15 cellular contexts compared by ENCODE assay signal in the genomic region with DNA sequence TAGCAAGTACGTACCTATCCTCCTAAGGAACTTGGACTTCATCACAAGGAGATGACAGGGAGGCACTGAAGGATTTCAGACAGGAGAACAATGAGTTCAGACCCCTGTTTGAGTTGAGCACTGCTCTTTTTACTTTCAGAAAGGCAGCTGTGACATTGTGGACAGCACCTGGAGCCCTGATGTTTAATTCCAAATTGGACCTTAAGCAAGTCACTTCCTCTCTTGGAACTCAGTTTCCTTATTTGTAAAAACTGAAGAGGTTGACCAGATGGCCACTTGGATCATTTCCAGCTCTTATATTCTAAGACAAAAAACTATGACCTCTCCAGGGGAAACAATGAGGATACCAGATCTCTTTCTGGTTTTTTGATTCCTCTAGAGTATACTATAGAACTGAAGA. TPM values are rescaled to one million over a fixed set of nuclear protein-coding genes. Genes with fewer than 3 reads are reported as not detected.
A peak's percentile ranks its signal among the peaks of the same experiment; 100 is the strongest.
DNase-seq lines count a peak whose midpoint lies in the region; ATAC-seq, FAIRE-seq and TF ChIP-seq lines count a peak whose summit lies in the region.
"Had no signal": no experiment of that assay in that cellular context is flagged by ENCODE, and none has a peak within 500 bp of the region (broad histone marks: within the 10 kb centered on the region; RNA-seq: fewer than 3 reads in every experiment).

No MANE protein-coding gene starts in this region.

- peaks cover 0 to 1% of the 10 kb centered on the region in 2 experiments; a peak in 1 of 5 replicates for H3K36me3 ChIP-seq in HepG2 (replicated peaks in 1 of 2; ENCODE audit: control insufficient read depth in 1 of 2, insufficient read depth in 2 of 2, low read length in 2 of 2)
- H3K36me3 ChIP-seq in right lobe of liver: no peaks in the 10 kb centered on the region
- H3K36me3 ChIP-seq in Panc1 (ENCODE audit: control insufficient read depth, insufficient read depth, low read length): no peaks in the 10 kb centered on the region
- H3K36me3 ChIP-seq in neural progenitor cell: no peaks in the 10 kb centered on the region

- ATAC-seq in HepG2 (no peak), right lobe of liver (no peak), Panc1 (no peak), HG02938 (IDR thresholded peaks at IDR 0.05; ENCODE audit: unreplicated experiment) (no peak)
- no peak for ATAC-seq in activated naive CD8-positive, alpha-beta T cell treated with anti-CD3 and anti-CD28 coated beads, Interleukin-2, amount 50 U/mL, for 24 hours

- FAIRE-seq in HepG2 (lab: Jason Lieb, UNC): no peak
- FAIRE-seq: HTR-8/SVneo had no signal

- H3K9me3 ChIP-seq in HepG2 (ENCODE audit: low read length) (no peaks in the 10 kb centered on the region), right lobe of liver (no peaks in the 10 kb centered on the region), Panc1 (ENCODE audit: control insufficient read depth, insufficient read depth, low read depth, low read length) (no peaks in the 10 kb centered on the region), neural progenitor cell (ENCODE audit: low read depth) (no peaks in the 10 kb centered on the region)

- H3K27me3 ChIP-seq in HepG2 (ENCODE audit: control insufficient read depth in 1 of 2, insufficient read depth in 2 of 2, low read length in 2 of 2): no peaks in the 10 kb centered on the region
- H3K27me3 ChIP-seq in right lobe of liver: no peaks in the 10 kb centered on the region
- no peaks in the 10 kb centered on the region for H3K27me3 ChIP-seq in Panc1 (ENCODE audit: control insufficient read depth, insufficient read depth, low read length)
- peaks cover 38% of the 10 kb centered on the region for H3K27me3 ChIP-seq in neural progenitor cell

- peak; percentile 6 for DNase-seq in NCI-H510A treated with DMSO at 0.1 percent for 48 hours (lab: John Stamatoyannopoulos, UW)
- no peak for DNase-seq in NCI-H510A (lab: John Stamatoyannopoulos, UW)
- no peak for DNase-seq in HepG2 (ENCODE audit: low spot score)
- DNase-seq in right lobe of liver: no peak
- no peak for DNase-seq in Panc1 (ENCODE audit: low read depth, low spot score)
- DNase-seq in neural progenitor cell (ENCODE audit: low spot score): no peak
- no peak for DNase-seq in activated naive CD8-positive, alpha-beta T cell treated with anti-CD3 and anti-CD28 coated beads, Interleukin-2, amount 50 U/mL, for 24 hours
- DNase-seq: CD4-positive, CD25-positive, alpha-beta regulatory T cell; DMS53; GF-D8; H7 had no signal

- TF ChIP-seq POLR2A in HepG2 (IDR thresholded peaks at IDR 0.05; ENCODE audit: insufficient read depth in 1 of 2, low read depth in 2 of 2, low read length in 2 of 2) (no peak), right lobe of liver (IDR thresholded peaks at IDR 0.05) (no peak)

- H3K4me3 ChIP-seq in HepG2 (replicated peaks in 1 of 3; ENCODE audit: insufficient read depth in 1 of 3, low read depth in 2 of 3, low read length in 3 of 3) (no peak overlapping the region), right lobe of liver (no peak overlapping the region), Panc1 (ENCODE audit: low read depth in 2 of 2, low read length in 2 of 2) (no peak overlapping the region), neural progenitor cell (no peak overlapping the region)

- no peaks in the 10 kb centered on the region for H3K36me3 Mint-ChIP-seq in neural progenitor cell
- no peaks in the 10 kb centered on the region for H3K36me3 Mint-ChIP-seq in activated naive CD8-positive, alpha-beta T cell treated with anti-CD3 and anti-CD28 coated beads, Interleukin-2, amount 50 U/mL, for 24 hours (ENCODE audit: low read depth)
- H3K36me3 Mint-ChIP-seq: CD4-positive, CD25-positive, alpha-beta regulatory T cell; IgD-negative memory B cell had no signal

- H3K9ac ChIP-seq in HepG2 (ENCODE audit: insufficient read depth, low read depth, low read length) (no peak overlapping the region), neural progenitor cell (no peak overlapping the region)

- BruUV-seq in HepG2 (replicated peaks; lab: Mats Ljungman, UMichigan): no TSS peak
- BruUV-seq in Panc1 (replicated peaks; lab: Mats Ljungman, UMichigan): no TSS peak

- H3K27ac ChIP-seq in HepG2 (ENCODE audit: extremely low read length, insufficient read depth, low read length): peak overlapping the region; percentile 49
- no peak overlapping the region for H3K27ac ChIP-seq in right lobe of liver
- peak overlapping the region; percentile 51 for H3K27ac ChIP-seq in Panc1 (ENCODE audit: low read length)
- no peak overlapping the region for H3K27ac ChIP-seq in neural progenitor cell
- H3K27ac ChIP-seq: 22Rv1 had no signal

- no peak overlapping the region for H3K27ac Mint-ChIP-seq in neural progenitor cell
- H3K27ac Mint-ChIP-seq in activated naive CD8-positive, alpha-beta T cell treated with anti-CD3 and anti-CD28 coated beads, Interleukin-2, amount 50 U/mL, for 24 hours: no peak overlapping the region
- H3K27ac Mint-ChIP-seq: CD4-positive, CD25-positive, alpha-beta regulatory T cell; IgD-negative memory B cell had no signal

- TF ChIP-seq EP300 in HepG2 (IDR thresholded peaks at IDR 0.05; ENCODE audit: low read depth in 2 of 2, low read length in 2 of 2) (no peak), HepG2 (CRISPR knock-in tag; IDR thresholded peaks at IDR 0.05; ENCODE audit: borderline replicate concordance) (no peak)

- H3K27me3 Mint-ChIP-seq in neural progenitor cell (ENCODE audit: insufficient read depth, low read depth): peaks cover 12% of the 10 kb centered on the region
- H3K27me3 Mint-ChIP-seq in activated naive CD8-positive, alpha-beta T cell treated with anti-CD3 and anti-CD28 coated beads, Interleukin-2, amount 50 U/mL, for 24 hours: peaks cover 14% of the 10 kb centered on the region

- no peak overlapping the region for H3K4me3 Mint-ChIP-seq in neural progenitor cell
- H3K4me3 Mint-ChIP-seq in activated naive CD8-positive, alpha-beta T cell treated with anti-CD3 and anti-CD28 coated beads, Interleukin-2, amount 50 U/mL, for 24 hours: no peak overlapping the region
- H3K4me3 Mint-ChIP-seq: CD4-positive, CD25-positive, alpha-beta regulatory T cell; IgD-negative memory B cell had no signal

- H3K4me1 ChIP-seq in HepG2 (ENCODE audit: insufficient read depth, low read length) (peaks cover 47% of the 10 kb centered on the region), right lobe of liver (peaks cover 0 to 28% (median 7%) of the 10 kb centered on the region in 4 donors), Panc1 (ENCODE audit: control insufficient read depth, insufficient read depth, low read length) (peaks cover 33% of the 10 kb centered on the region), neural progenitor cell (peaks cover 39% of the 10 kb centered on the region)

- POLR2A ChIA-PET in HepG2 (lab: Yijun Ruan, JAX) (interaction anchor here (2.0 to 2.7 kb wide), 4 partner anchors 11 to 32 kb away, joined by 10 to 36 read pairs (median 19); no protein-coding TSS in a partner anchor), Panc1 (lab: Charles Lee) (interaction anchor here (0.6 kb wide), 1 partner anchor 89 kb away, joined by 3 read pairs; no protein-coding TSS in a partner anchor)

- no peak overlapping the region for H2AFZ ChIP-seq in HepG2 (ENCODE audit: low read length)
- no peak overlapping the region for H2AFZ ChIP-seq in neural progenitor cell (replicated peaks)

- no peak for TF ChIP-seq RAD21 in HepG2 (CRISPR knock-in tag; IDR thresholded peaks at IDR 0.05)

- CTCF ChIA-PET in HepG2 (lab: Yijun Ruan, JAX; ENCODE audit: low intra/inter-chr PET ratio, low total read pairs) (no interaction called here), Panc1 (lab: Charles Lee) (no interaction called here)

- TF ChIP-seq CTCF in HepG2 (CRISPR knock-in tag; IDR thresholded peaks at IDR 0.05) (no peak), right lobe of liver (IDR thresholded peaks at IDR 0.05) (no peak), Panc1 (IDR thresholded peaks at IDR 0.05) (no peak), neural progenitor cell (IDR thresholded peaks at IDR 0.05) (no peak)

- H3K79me2 ChIP-seq in HepG2 (ENCODE audit: insufficient read depth, low read length): no peaks in the 10 kb centered on the region
- H3K79me2 ChIP-seq in neural progenitor cell (ENCODE audit: low read depth): no peaks in the 10 kb centered on the region

- no peaks in the 10 kb centered on the region for H3K9me3 Mint-ChIP-seq in neural progenitor cell
- H3K9me3 Mint-ChIP-seq in activated naive CD8-positive, alpha-beta T cell treated with anti-CD3 and anti-CD28 coated beads, Interleukin-2, amount 50 U/mL, for 24 hours: no peaks in the 10 kb centered on the region

- H3K4me1 Mint-ChIP-seq in neural progenitor cell: peaks cover 31% of the 10 kb centered on the region
- peaks cover 29% of the 10 kb centered on the region for H3K4me1 Mint-ChIP-seq in activated naive CD8-positive, alpha-beta T cell treated with anti-CD3 and anti-CD28 coated beads, Interleukin-2, amount 50 U/mL, for 24 hours

- in situ Hi-C loops in HepG2 (cut with HindIII; ENCODE audit: extremely low pct_ligation_motif_present, low pct_unique_long_range_greater_than_20kb) (no loop called here), Panc1 (cut with HindIII; ENCODE audit: low pct_unique_long_range_greater_than_20kb, low sequenced_read_pairs) (no loop called here)

- H4K20me1 ChIP-seq in HepG2 (ENCODE audit: insufficient read depth, low read length) (peaks cover 13% of the 10 kb centered on the region), neural progenitor cell (ENCODE audit: low read depth) (peaks cover 9% of the 10 kb centered on the region)

- intact Hi-C loops in HepG2 (cut with micrococcal nuclease; ENCODE audit: unreplicated experiment): no loop called here
- intact Hi-C loops in right lobe of liver (cut with DNase I): no loop called here
- intact Hi-C loops in Panc1 (cut with micrococcal nuclease; ENCODE audit: unreplicated experiment): no loop called here

- H3K4me2 ChIP-seq in HepG2 (ENCODE audit: low read depth, low read length): peak overlapping the region; percentile 68; the same call in 1 of the 2 replicates
- H3K4me2 ChIP-seq in neural progenitor cell: peak overlapping the region; percentile 69

- H3F3A ChIP-seq in neural progenitor cell (ENCODE audit: low read depth): peaks cover 39% of the 10 kb centered on the region

- WGBS in HepG2 (ENCODE audit: low lambda C conversion rate): 100% methylated on average over 1 of the region's 1 CpG
- 100% methylated on average over 1 of the region's 1 CpG for WGBS in right lobe of liver (ENCODE audit: insufficient coverage, low coverage, low lambda C conversion rate, missing lambda C conversion rate)

RNA-seq across cellular contexts. Expression of gene SMAD3, which starts 34.1 kb away (rescaled TPM):
- total RNA-seq in HepG2 (2016; rRNA removed; fragmentation: Illumina TruSeq; extraction: Trizol): 8.6 and 10.0 TPM in 2 replicates
- total RNA-seq in HepG2 (2016; cell fraction: cytosol; rRNA removed; fragmentation: Illumina TruSeq; extraction: Trizol; ENCODE audit: low read depth): 5.9 and 6.9 TPM in 2 replicates
- total RNA-seq in HepG2 (2016; cell fraction: insoluble cytoplasmic fraction; rRNA removed; fragmentation: Illumina TruSeq; extraction: Trizol): 8.6 and 9.2 TPM in 2 replicates
- 6.1 and 6.5 TPM in 2 replicates for total RNA-seq in HepG2 (2016; cell fraction: membrane; rRNA removed; fragmentation: Illumina TruSeq; extraction: Trizol)
- total RNA-seq in HepG2 (2016; cell fraction: nucleus; rRNA removed; fragmentation: Illumina TruSeq; extraction: Trizol): 15.6 and 16.8 TPM in 2 replicates
- 56.3 and 59.1 TPM in 2 replicates for polyA plus RNA-seq in HepG2 (2011; rRNA removed)
- 15.3 and 17.1 TPM in 2 replicates for polyA plus RNA-seq in HepG2 (2011; cell fraction: cytosol; rRNA removed)
- polyA plus RNA-seq in HepG2 (2011; cell fraction: nucleus; rRNA removed): 92.6 and 110 TPM in 2 replicates
- polyA plus RNA-seq in HepG2 (2012): 27.7 and 30.7 TPM in 2 replicates
- 0.69 and 1.4 TPM in 2 replicates for polyA plus RNA-seq in HepG2 (2016; cell fraction: cytosol; fragmentation: Illumina TruSeq; extraction: Trizol; ENCODE audit: low read depth)
- polyA plus RNA-seq in HepG2 (2016; cell fraction: insoluble cytoplasmic fraction; fragmentation: Illumina TruSeq; extraction: Trizol; ENCODE audit: low read depth): 9.8 and 12.0 TPM in 2 replicates
- polyA plus RNA-seq in HepG2 (2016; cell fraction: membrane; fragmentation: Illumina TruSeq; extraction: Trizol; ENCODE audit: low read depth): 2.7 and 3.7 TPM in 2 replicates
- 25.8 and 26.1 TPM in 2 replicates for polyA plus RNA-seq in HepG2 (2016; cell fraction: nucleus; fragmentation: Illumina TruSeq; extraction: Trizol; ENCODE audit: insufficient read depth, low read depth)
- 37.4 and 65.9 TPM in 2 replicates for polyA minus RNA-seq in HepG2 (2011; rRNA and poly(A)+ RNA removed; ENCODE audit: low replicate concordance)
- 17.8 and 26.2 TPM in 2 replicates for polyA minus RNA-seq in HepG2 (2011; cell fraction: cytosol; rRNA and poly(A)+ RNA removed)
- polyA minus RNA-seq in HepG2 (2011; cell fraction: nucleus; rRNA and poly(A)+ RNA removed): 43.8 and 50.1 TPM in 2 replicates
- total RNA-seq in right lobe of liver: 10 to 100 TPM in 5 of 6 experiments, 1 to 10 TPM in 1; 9.2 to 34.0 (median 14.4) TPM
- 394 TPM for total RNA-seq in Panc1 (2021; ENCODE audit: unreplicated experiment)
- polyA plus RNA-seq in Panc1 (2012; ENCODE audit: insufficient read length): 255 TPM
- total RNA-seq in neural progenitor cell (ENCODE audit: low replicate concordance): 12.5 and 14.3 TPM in 2 replicates

Comparison
In these comparisons a context has a peak if more than half of its experiments do, and no peak if none do; other contexts are left out.
1. H3K27ac ChIP-seq: peak in HepG2 (single experiment) and Panc1 (single experiment); none in right lobe of liver (0 of 3) and neural progenitor cell (single experiment).
2. RNA of gene SMAD3, which starts 34.1 kb away (total RNA-seq): 394 TPM in Panc1 (single experiment); 9.2 to 34.0 TPM in right lobe of liver, 12.5 to 14.3 TPM in neural progenitor cell and 5.9 to 16.8 TPM in HepG2; every median in the first group is over 10 times any median in the second.